Comparison of ENCODE assay signal across 1 cellular context in genomic region chr15:38589502-38589901, GRCh38.
TF ChIP-seq lines count a peak whose summit lies in the region.

No MANE protein-coding gene starts in this region.

TF ChIP-seq in K562, 482 proteins besides CTCF, POLR2A, EP300 and RAD21 (continued from another document and continues in another):
- TF ChIP-seq, protein P1, sequence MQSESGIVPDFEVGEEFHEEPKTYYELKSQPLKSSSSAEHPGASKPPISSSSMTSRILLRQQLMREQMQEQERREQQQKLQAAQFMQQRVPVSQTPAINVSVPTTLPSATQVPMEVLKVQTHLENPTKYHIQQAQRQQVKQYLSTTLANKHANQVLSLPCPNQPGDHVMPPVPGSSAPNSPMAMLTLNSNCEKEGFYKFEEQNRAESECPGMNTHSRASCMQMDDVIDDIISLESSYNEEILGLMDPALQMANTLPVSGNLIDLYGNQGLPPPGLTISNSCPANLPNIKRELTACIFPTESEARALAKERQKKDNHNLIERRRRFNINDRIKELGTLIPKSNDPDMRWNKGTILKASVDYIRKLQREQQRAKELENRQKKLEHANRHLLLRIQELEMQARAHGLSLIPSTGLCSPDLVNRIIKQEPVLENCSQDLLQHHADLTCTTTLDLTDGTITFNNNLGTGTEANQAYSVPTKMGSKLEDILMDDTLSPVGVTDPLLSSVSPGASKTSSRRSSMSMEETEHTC (IDR thresholded peaks at IDR 0.05): no peak
- peak; percentile 92 for TF ChIP-seq SMARCA4 (IDR thresholded peaks at IDR 0.05)
- 0 out of 2 replicates have a peak, but pooled peaks have one; percentile 49 for TF ChIP-seq MECOM (CRISPR knock-in tag; IDR thresholded peaks at IDR 0.05)
- peak; percentile 97 for TF ChIP-seq JUN (IDR thresholded peaks at IDR 0.05; ENCODE audit: borderline replicate concordance, low read depth, low read length)
- no peak for TF ChIP-seq JUN (CRISPR knock-in tag; IDR thresholded peaks at IDR 0.05; ENCODE audit: borderline replicate concordance)
- TF ChIP-seq HMBOX1 (IDR thresholded peaks at IDR 0.05): peak; percentile 48; the same call in 1 of the 2 replicates
- no peak for TF ChIP-seq NRF1 (conservative IDR thresholded peaks at IDR 0.05 in 1 of 2, IDR thresholded peaks at IDR 0.05 in 1 of 2)
- TF ChIP-seq ZNF263 (CRISPR knock-in tag; IDR thresholded peaks at IDR 0.05; ENCODE audit: borderline replicate concordance): peak; percentile 95
- TF ChIP-seq ZNF830 (CRISPR knock-in tag; IDR thresholded peaks at IDR 0.05): no peak
- TF ChIP-seq CBFA2T3 (IDR thresholded peaks at IDR 0.05): peak; percentile 33
- peak in 1 of 2 experiments; percentile 87; a peak in 2 of 4 replicates for TF ChIP-seq ZNF318 (IDR thresholded peaks at IDR 0.05; ENCODE audit: borderline replicate concordance in 1 of 2, low read depth in 1 of 2)
- TF ChIP-seq EWSR1 (IDR thresholded peaks at IDR 0.05; ENCODE audit: borderline replicate concordance, low read depth, partially characterized antibody): no peak
- peak; percentile 99 for TF ChIP-seq ATF3 (IDR thresholded peaks at IDR 0.05)
- peak; percentile 81; the same call in 1 of the 2 replicates for TF ChIP-seq ATF3 (CRISPR knock-in tag; conservative IDR thresholded peaks at IDR 0.05)
- TF ChIP-seq MEIS2 (IDR thresholded peaks at IDR 0.05; ENCODE audit: partially characterized antibody): peak; percentile 33
- no peak for TF ChIP-seq TEAD1 (CRISPR knock-in tag; IDR thresholded peaks at IDR 0.05)
- TF ChIP-seq, protein P2, sequence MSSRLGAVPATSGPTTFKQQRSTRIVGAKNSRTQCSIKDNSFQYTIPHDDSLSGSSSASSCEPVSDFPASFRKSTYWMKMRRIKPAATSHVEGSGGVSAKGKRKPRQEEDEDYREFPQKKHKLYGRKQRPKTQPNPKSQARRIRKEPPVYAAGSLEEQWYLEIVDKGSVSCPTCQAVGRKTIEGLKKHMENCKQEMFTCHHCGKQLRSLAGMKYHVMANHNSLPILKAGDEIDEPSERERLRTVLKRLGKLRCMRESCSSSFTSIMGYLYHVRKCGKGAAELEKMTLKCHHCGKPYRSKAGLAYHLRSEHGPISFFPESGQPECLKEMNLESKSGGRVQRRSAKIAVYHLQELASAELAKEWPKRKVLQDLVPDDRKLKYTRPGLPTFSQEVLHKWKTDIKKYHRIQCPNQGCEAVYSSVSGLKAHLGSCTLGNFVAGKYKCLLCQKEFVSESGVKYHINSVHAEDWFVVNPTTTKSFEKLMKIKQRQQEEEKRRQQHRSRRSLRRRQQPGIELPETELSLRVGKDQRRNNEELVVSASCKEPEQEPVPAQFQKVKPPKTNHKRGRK (tag; IDR thresholded peaks at IDR 0.05): no peak
- no peak for TF ChIP-seq SREBF1 (IDR thresholded peaks at IDR 0.05; ENCODE audit: borderline replicate concordance, low read depth, low read length)
- TF ChIP-seq PCBP2 (IDR thresholded peaks at IDR 0.05; ENCODE audit: low read depth, low read length, poor library complexity, severe bottlenecking): no peak
- TF ChIP-seq EGR1 (conservative IDR thresholded peaks at IDR 0.05): no peak
- TF ChIP-seq EHMT2 (IDR thresholded peaks at IDR 0.05): peak; percentile 45; the same call in 1 of the 2 replicates
- no peak for TF ChIP-seq BRD4 (IDR thresholded peaks at IDR 0.05)
- TF ChIP-seq ETV5 (CRISPR knock-in tag; IDR thresholded peaks at IDR 0.05; ENCODE audit: low read depth): no peak
- TF ChIP-seq ZSCAN32 (CRISPR knock-in tag; IDR thresholded peaks at IDR 0.05): no peak
- TF ChIP-seq RB1 (IDR thresholded peaks at IDR 0.05; ENCODE audit: low read depth): no peak
- no peak for TF ChIP-seq CBX8 (IDR thresholded peaks at IDR 0.05; ENCODE audit: borderline replicate concordance, extremely low read depth, low read depth, low read length, poor library complexity, severe bottlenecking)
- peak; percentile 67; the same call in 1 of the 2 replicates for TF ChIP-seq SMARCC2 (IDR thresholded peaks at IDR 0.05; ENCODE audit: low read depth)
- peak; percentile 98 for TF ChIP-seq CEBPB (tag; IDR thresholded peaks at IDR 0.05)
- TF ChIP-seq RNF2 (IDR thresholded peaks at IDR 0.05): peak; percentile 45; the same call in 1 of the 2 replicates
- peak; percentile 40; the same call in 1 of the 2 replicates for TF ChIP-seq BHLHE40 (IDR thresholded peaks at IDR 0.05; ENCODE audit: low read length)
- no peak for TF ChIP-seq ZNF274 (IDR thresholded peaks at IDR 0.05; ENCODE audit: borderline replicate concordance, low read depth, low read length)
- TF ChIP-seq ZNF175 (CRISPR knock-in tag; IDR thresholded peaks at IDR 0.05; ENCODE audit: low read depth): peak; percentile 61; the same call in 1 of the 2 replicates
- TF ChIP-seq SETDB1 (IDR thresholded peaks at IDR 0.05; ENCODE audit: low read length): no peak
- TF ChIP-seq, protein P3, sequence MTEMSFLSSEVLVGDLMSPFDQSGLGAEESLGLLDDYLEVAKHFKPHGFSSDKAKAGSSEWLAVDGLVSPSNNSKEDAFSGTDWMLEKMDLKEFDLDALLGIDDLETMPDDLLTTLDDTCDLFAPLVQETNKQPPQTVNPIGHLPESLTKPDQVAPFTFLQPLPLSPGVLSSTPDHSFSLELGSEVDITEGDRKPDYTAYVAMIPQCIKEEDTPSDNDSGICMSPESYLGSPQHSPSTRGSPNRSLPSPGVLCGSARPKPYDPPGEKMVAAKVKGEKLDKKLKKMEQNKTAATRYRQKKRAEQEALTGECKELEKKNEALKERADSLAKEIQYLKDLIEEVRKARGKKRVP (CRISPR knock-in tag; IDR thresholded peaks at IDR 0.05): peak; percentile 70; the same call in 1 of the 2 replicates
- no peak for TF ChIP-seq ZNF24 (IDR thresholded peaks at IDR 0.05)
- TF ChIP-seq FOS (IDR thresholded peaks at IDR 0.05; ENCODE audit: extremely low read depth, insufficient read length): peak; percentile 50
- TF ChIP-seq RCOR1 (IDR thresholded peaks at IDR 0.05; ENCODE audit: borderline replicate concordance in 1 of 2, low read depth in 2 of 2, low read length in 2 of 2): peak in 1 of 2 experiments; percentile 54; a peak in 1 of 4 replicates
- no peak for TF ChIP-seq HNRNPLL (IDR thresholded peaks at IDR 0.05; ENCODE audit: low read depth, low read length, poor library complexity, severe bottlenecking)
- no peak for TF ChIP-seq PRPF4 (IDR thresholded peaks at IDR 0.05; ENCODE audit: insufficient read depth, low read depth, low read length, poor library complexity, severe bottlenecking)
- TF ChIP-seq FOXK2 (conservative IDR thresholded peaks at IDR 0.05 in 1 of 2, IDR thresholded peaks at IDR 0.05 in 1 of 2; ENCODE audit: low read depth in 2 of 2): 0 out of 4 replicates have a peak, but pooled peaks of 1 of the 2 experiments have one; percentile 12
- peak; percentile 76; the same call in 1 of the 2 replicates for TF ChIP-seq ZEB2 (IDR thresholded peaks at IDR 0.05)
- peak; percentile 44 for TF ChIP-seq TAF9B (IDR thresholded peaks at IDR 0.05; ENCODE audit: partially characterized antibody)
- TF ChIP-seq SNIP1 (IDR thresholded peaks at IDR 0.05; ENCODE audit: low read depth): no peak
- no peak for TF ChIP-seq ZNF212 (CRISPR knock-in tag; IDR thresholded peaks at IDR 0.05)
- no peak for TF ChIP-seq ADNP (tag; IDR thresholded peaks at IDR 0.05)
- TF ChIP-seq HNRNPH1 (optimal IDR thresholded peaks at IDR 0.05; ENCODE audit: low read depth, low read length): no peak
- TF ChIP-seq, protein P4, sequence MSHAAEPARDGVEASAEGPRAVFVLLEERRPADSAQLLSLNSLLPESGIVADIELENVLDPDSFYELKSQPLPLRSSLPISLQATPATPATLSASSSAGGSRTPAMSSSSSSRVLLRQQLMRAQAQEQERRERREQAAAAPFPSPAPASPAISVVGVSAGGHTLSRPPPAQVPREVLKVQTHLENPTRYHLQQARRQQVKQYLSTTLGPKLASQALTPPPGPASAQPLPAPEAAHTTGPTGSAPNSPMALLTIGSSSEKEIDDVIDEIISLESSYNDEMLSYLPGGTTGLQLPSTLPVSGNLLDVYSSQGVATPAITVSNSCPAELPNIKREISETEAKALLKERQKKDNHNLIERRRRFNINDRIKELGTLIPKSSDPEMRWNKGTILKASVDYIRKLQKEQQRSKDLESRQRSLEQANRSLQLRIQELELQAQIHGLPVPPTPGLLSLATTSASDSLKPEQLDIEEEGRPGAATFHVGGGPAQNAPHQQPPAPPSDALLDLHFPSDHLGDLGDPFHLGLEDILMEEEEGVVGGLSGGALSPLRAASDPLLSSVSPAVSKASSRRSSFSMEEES (CRISPR knock-in tag; IDR thresholded peaks at IDR 0.05): no peak
- no peak for TF ChIP-seq MEF2A (IDR thresholded peaks at IDR 0.05; ENCODE audit: control insufficient read depth, low read depth, low read length)
- TF ChIP-seq, protein P5, sequence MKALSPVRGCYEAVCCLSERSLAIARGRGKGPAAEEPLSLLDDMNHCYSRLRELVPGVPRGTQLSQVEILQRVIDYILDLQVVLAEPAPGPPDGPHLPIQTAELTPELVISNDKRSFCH (CRISPR knock-in tag; IDR thresholded peaks at IDR 0.05): no peak
- TF ChIP-seq, protein P5 (tag; IDR thresholded peaks at IDR 0.05): no peak
- TF ChIP-seq CHD4 (IDR thresholded peaks at IDR 0.05; ENCODE audit: insufficient read depth, insufficient replicate concordance, low read depth, low read length, poor library complexity, severe bottlenecking): no peak
- TF ChIP-seq ATF1 (CRISPR knock-in tag; IDR thresholded peaks at IDR 0.05): no peak
- peak; percentile 64; the same call in 1 of the 2 replicates for TF ChIP-seq ATF1 (tag; IDR thresholded peaks at IDR 0.05)
- TF ChIP-seq GTF2B (IDR thresholded peaks at IDR 0.05; ENCODE audit: extremely low read depth, insufficient read length): no peak
